Comparison of ENCODE assay signal across 25 cellular contexts in the genomic region with DNA sequence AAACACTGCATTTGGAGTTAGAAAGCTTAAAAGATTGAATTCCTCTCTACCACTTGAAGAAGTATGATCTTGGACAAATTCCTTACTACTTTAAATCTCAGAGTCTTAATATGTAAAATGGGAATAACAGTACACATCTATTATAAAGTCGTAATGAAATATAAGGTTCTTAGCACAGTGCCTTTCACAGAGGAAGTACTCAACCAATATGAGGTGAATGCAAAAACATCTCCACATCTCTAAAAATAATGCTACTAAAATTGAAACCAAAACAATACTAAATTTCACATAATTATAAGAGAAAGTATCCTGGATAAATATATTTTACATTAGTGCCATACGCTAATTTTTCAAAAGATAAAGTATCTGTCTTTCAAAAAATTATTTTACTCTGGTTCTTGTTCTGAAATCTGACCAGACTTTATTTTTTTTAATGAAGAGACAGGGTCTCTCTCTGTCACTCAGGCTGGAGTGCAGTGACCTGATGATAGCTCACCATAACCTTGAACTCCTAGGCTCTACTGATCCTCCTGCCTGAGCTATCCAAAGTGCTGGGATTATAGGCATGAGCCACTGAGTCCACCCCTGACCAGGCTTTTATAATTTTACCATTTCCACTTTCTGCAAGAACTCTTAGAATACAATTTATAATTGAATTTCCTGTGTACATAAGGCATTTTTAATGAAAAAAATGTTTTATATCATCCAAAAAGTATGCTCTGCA. TPM values are rescaled to one million over a fixed set of nuclear protein-coding genes. Genes with fewer than 3 reads are reported as not detected.
A peak's percentile ranks its signal among the peaks of the same experiment; 100 is the strongest.
DNase-seq lines count a peak whose midpoint lies in the region; ATAC-seq, FAIRE-seq and TF ChIP-seq lines count a peak whose summit lies in the region.
"Had no signal": no experiment of that assay in that cellular context is flagged by ENCODE, and none has a peak within 500 bp of the region (broad histone marks: within the 10 kb centered on the region; RNA-seq: fewer than 3 reads in every experiment).

No MANE protein-coding gene starts in this region.

- no peak overlapping the region for H3K9ac ChIP-seq in HepG2 (ENCODE audit: insufficient read depth, low read depth, low read length)
- H3K9ac ChIP-seq: BLaER1 treated with 17β-estradiol and CSF1 and Interleukin-3, amounts not matched to agents 10 nM and 100 nM had no signal

- no peak for TF ChIP-seq CTCF in HepG2 (CRISPR knock-in tag; IDR thresholded peaks at IDR 0.05)
- no peak for TF ChIP-seq CTCF in right lobe of liver (IDR thresholded peaks at IDR 0.05)
- TF ChIP-seq CTCF in activated B cell treated with CpG ODN at 0.5 μM for 24 hours (IDR thresholded peaks at IDR 0.05), result no peak
- no peak for TF ChIP-seq CTCF in GM13977 (IDR thresholded peaks at IDR 0.05; ENCODE audit: extremely low read depth, insufficient read depth, missing control alignments)

- H3K27me3 Mint-ChIP-seq in activated B cell treated with CpG ODN at 0.5 μM for 24 hours (no peaks in the 10 kb centered on the region), naive B cell (no peaks in the 10 kb centered on the region)
- H3K27me3 Mint-ChIP-seq: CD4-positive, alpha-beta T cell had no signal

- POLR2A ChIA-PET in HepG2 (lab: Yijun Ruan, JAX), result interaction anchor here (1.0 kb wide), 1 partner anchor 21 kb away, joined by 3 read pairs; the partner anchor contains the start of gene FNIP1
- POLR2A ChIA-PET in activated B cell treated with CpG ODN at 0.5 μM for 24 hours (lab: Charles Lee), result no interaction called here

- TF ChIP-seq RAD21 in HepG2 (CRISPR knock-in tag; IDR thresholded peaks at IDR 0.05), result no peak

- ATAC-seq in HepG2 (peak; percentile 69; the same call in 2 of the 3 replicates), right lobe of liver (no peak), GM19351 (IDR thresholded peaks at IDR 0.05; ENCODE audit: unreplicated experiment) (peak; percentile 59), activated B cell treated with CpG ODN at 0.5 μM for 24 hours (ENCODE audit: low read depth) (no peak), naive B cell (ENCODE audit: low read depth in 2 of 2) (peak; percentile 32 to 48), HG02870 (IDR thresholded peaks at IDR 0.05; ENCODE audit: unreplicated experiment) (no peak)
- ATAC-seq: GM23338 had no signal

- no peaks in the 10 kb centered on the region for H3K4me1 ChIP-seq in HepG2 (ENCODE audit: insufficient read depth, low read length)
- no peaks in the 10 kb centered on the region for H3K4me1 ChIP-seq in right lobe of liver
- H3K4me1 ChIP-seq: BLaER1 treated with 17β-estradiol and CSF1 and Interleukin-3, amounts not matched to agents 10 nM and 100 nM had no signal

- H3K4me2 ChIP-seq in HepG2 (ENCODE audit: low read depth, low read length), result no peak overlapping the region
- H3K4me2 ChIP-seq: BLaER1 treated with 17β-estradiol and CSF1 and Interleukin-3, amounts not matched to agents 10 nM and 100 nM; GM23338; PC-9 had no signal

- no peak for TF ChIP-seq EP300 in HepG2 (IDR thresholded peaks at IDR 0.05; ENCODE audit: low read depth in 2 of 2, low read length in 2 of 2)
- no peak for TF ChIP-seq EP300 in HepG2 (CRISPR knock-in tag; IDR thresholded peaks at IDR 0.05; ENCODE audit: borderline replicate concordance)

- H3K4me1 Mint-ChIP-seq in activated B cell treated with CpG ODN at 0.5 μM for 24 hours (peaks cover 15% of the 10 kb centered on the region), naive B cell (peaks cover 12 to 18% (median 14%) of the 10 kb centered on the region in 3 donors)

- no TSS peak for BruUV-seq in HepG2 (replicated peaks; lab: Mats Ljungman, UMichigan)

- intact Hi-C loops in HepG2 (cut with micrococcal nuclease; ENCODE audit: unreplicated experiment) (no loop called here), right lobe of liver (cut with DNase I) (no loop called here), activated B cell treated with CpG ODN at 0.5 μM for 24 hours (cut with micrococcal nuclease) (no loop called here)

- in situ Hi-C loops in HepG2 (cut with HindIII; ENCODE audit: extremely low pct_ligation_motif_present, low pct_unique_long_range_greater_than_20kb) (no loop called here), GM13977 (cut with MboI; ENCODE audit: low pct_unique_long_range_greater_than_20kb, low sequenced_read_pairs, unreplicated experiment) (no loop called here)

- no peaks in the 10 kb centered on the region for H3K79me2 ChIP-seq in HepG2 (ENCODE audit: insufficient read depth, low read length)

- CTCF ChIA-PET in HepG2 (lab: Yijun Ruan, JAX; ENCODE audit: low intra/inter-chr PET ratio, low total read pairs) (no interaction called here), activated B cell treated with CpG ODN at 0.5 μM for 24 hours (lab: Charles Lee) (no interaction called here)

- TF ChIP-seq POLR2A in HepG2 (IDR thresholded peaks at IDR 0.05; ENCODE audit: insufficient read depth in 1 of 2, low read depth in 2 of 2, low read length in 2 of 2) (no peak), right lobe of liver (IDR thresholded peaks at IDR 0.05) (no peak)

- H3K36me3 ChIP-seq in HepG2 (replicated peaks in 1 of 2; ENCODE audit: control insufficient read depth in 1 of 2, insufficient read depth in 2 of 2, low read length in 2 of 2) (no peaks in the 10 kb centered on the region), right lobe of liver (no peaks in the 10 kb centered on the region)
- H3K36me3 ChIP-seq: BLaER1 treated with 17β-estradiol and CSF1 and Interleukin-3, amounts not matched to agents 10 nM and 100 nM; HAP-1 had no signal

- H4K20me1 ChIP-seq in HepG2 (ENCODE audit: insufficient read depth, low read length), result no peaks in the 10 kb centered on the region
- H4K20me1 ChIP-seq: BLaER1 treated with 17β-estradiol and CSF1 and Interleukin-3, amounts not matched to agents 10 nM and 100 nM had no signal

- H3K27ac ChIP-seq in HepG2 (ENCODE audit: extremely low read length, insufficient read depth, low read length), result no peak overlapping the region
- no peak overlapping the region for H3K27ac ChIP-seq in right lobe of liver
- H3K27ac ChIP-seq: BLaER1 treated with 17β-estradiol and CSF1 and Interleukin-3, amounts not matched to agents 10 nM and 100 nM; PC-9 had no signal

- 54% methylated on average over 2 of the region's 2 CpGs for WGBS in HepG2 (ENCODE audit: low lambda C conversion rate)
- WGBS in right lobe of liver (ENCODE audit: insufficient coverage, low coverage, low lambda C conversion rate, missing lambda C conversion rate), result 75% methylated on average over 2 of the region's 2 CpGs

- H3K4me3 Mint-ChIP-seq in activated B cell treated with CpG ODN at 0.5 μM for 24 hours (peak overlapping the region; percentile 55), naive B cell (peak overlapping the region in 7 of 8 donors; percentile 16 to 77 (median 49))
- H3K4me3 Mint-ChIP-seq: CD4-positive, alpha-beta T cell; GM23338; T-helper 1 cell treated with Interleukin-12 subunit alpha and Interleukin-12 subunit beta and Interleukin-4 antibody, amounts not matched to agents 30 μg/mL and 1 μg/mL, for 36 hours had no signal

- FAIRE-seq in HepG2 (lab: Jason Lieb, UNC), result no peak
- FAIRE-seq: A204.1, G401.6 had no signal

- no peaks in the 10 kb centered on the region for H3K9me3 Mint-ChIP-seq in activated B cell treated with CpG ODN at 0.5 μM for 24 hours
- H3K9me3 Mint-ChIP-seq in naive B cell, result no peaks in the 10 kb centered on the region
- H3K9me3 Mint-ChIP-seq: CD4-positive, alpha-beta T cell; GM23338; T-helper 1 cell treated with Interleukin-12 subunit alpha and Interleukin-12 subunit beta and Interleukin-4 antibody, amounts not matched to agents 30 μg/mL and 1 μg/mL, for 36 hours had no signal

- DNase-seq in HepG2 (ENCODE audit: low spot score), result no peak
- DNase-seq in right lobe of liver, result no peak
- no peak for DNase-seq in activated B cell treated with CpG ODN at 0.5 μM for 24 hours
- no peak for DNase-seq in naive B cell
- no peak for DNase-seq in HCEC 1CT
- DNase-seq in GM13977 (ENCODE audit: low spot score), result no peak
- DNase-seq: Caco-2; CD4-positive, alpha-beta T cell; KBM-7; MV-4-11; NCI-H1105; NCI-H2029; NCI-H446; NCI-H524 treated with DMSO at 0.1 percent for 48 hours; NCI-H82; PC-9; SHP77 had no signal

- no peak overlapping the region for H2AFZ ChIP-seq in HepG2 (ENCODE audit: low read length)
- H2AFZ ChIP-seq: GM23338, PC-9 had no signal

- H3K36me3 Mint-ChIP-seq in activated B cell treated with CpG ODN at 0.5 μM for 24 hours (ENCODE audit: low read depth) (no peaks in the 10 kb centered on the region), naive B cell (no peaks in the 10 kb centered on the region)

- H3K9me3 ChIP-seq in HepG2 (ENCODE audit: low read length) (no peaks in the 10 kb centered on the region), right lobe of liver (no peaks in the 10 kb centered on the region)
- H3K9me3 ChIP-seq: HAP-1 had no signal

- H3K27ac Mint-ChIP-seq in activated B cell treated with CpG ODN at 0.5 μM for 24 hours (peak overlapping the region; percentile 24), naive B cell (peak overlapping the region in 3 of 6 donors; percentile 55 to 68 (median 59))
- H3K27ac Mint-ChIP-seq: CD4-positive, alpha-beta T cell; GM23338; T-helper 1 cell treated with Interleukin-12 subunit alpha and Interleukin-12 subunit beta and Interleukin-4 antibody, amounts not matched to agents 30 μg/mL and 1 μg/mL, for 36 hours had no signal

- H3K27me3 ChIP-seq in HepG2 (ENCODE audit: control insufficient read depth in 1 of 2, insufficient read depth in 2 of 2, low read length in 2 of 2), result no peaks in the 10 kb centered on the region; a peak in 1 of 5 replicates
- H3K27me3 ChIP-seq in right lobe of liver, result no peaks in the 10 kb centered on the region
- H3K27me3 ChIP-seq: BLaER1 treated with 17β-estradiol and CSF1 and Interleukin-3, amounts not matched to agents 10 nM and 100 nM had no signal

- H3K4me3 ChIP-seq in HepG2 (replicated peaks in 1 of 3; ENCODE audit: insufficient read depth in 1 of 3, low read depth in 2 of 3, low read length in 3 of 3) (no peak overlapping the region), right lobe of liver (no peak overlapping the region)
- H3K4me3 ChIP-seq: BLaER1 treated with 17β-estradiol and CSF1 and Interleukin-3, amounts not matched to agents 10 nM and 100 nM; GM23338; HAP-1; PC-9 had no signal

RNA-seq across cellular contexts. Expression of gene FNIP1, which starts 21.3 kb away (rescaled TPM):
- total RNA-seq in HepG2 (2016; rRNA removed; fragmentation: Illumina TruSeq; extraction: Trizol) (29.3 and 39.7 TPM in 2 replicates), right lobe of liver (10 to 100 TPM; 14.2 to 25.2 (median 20.9) TPM), activated B cell treated with CpG ODN at 0.5 μM for 24 hours (29.8 and 34.0 TPM in 2 replicates)
- 10.9 and 11.5 TPM in 2 replicates for total RNA-seq in HepG2 (2016; cell fraction: cytosol; rRNA removed; fragmentation: Illumina TruSeq; extraction: Trizol; ENCODE audit: low read depth)
- 26.2 and 39.3 TPM in 2 replicates for total RNA-seq in HepG2 (2016; cell fraction: insoluble cytoplasmic fraction; rRNA removed; fragmentation: Illumina TruSeq; extraction: Trizol)
- 18.6 and 20.6 TPM in 2 replicates for total RNA-seq in HepG2 (2016; cell fraction: membrane; rRNA removed; fragmentation: Illumina TruSeq; extraction: Trizol)
- 50.1 and 54.5 TPM in 2 replicates for total RNA-seq in HepG2 (2016; cell fraction: nucleus; rRNA removed; fragmentation: Illumina TruSeq; extraction: Trizol)
- polyA plus RNA-seq in HepG2 (2011; rRNA removed) (8.7 and 10.9 TPM in 2 replicates), naive B cell (ENCODE audit: low read depth in 6 of 6) (10 to 100 TPM; 26.8 to 40.0 (median 32.7) TPM)
- polyA plus RNA-seq in HepG2 (2011; cell fraction: cytosol; rRNA removed), result 4.9 and 5.9 TPM in 2 replicates
- 12.5 and 14.4 TPM in 2 replicates for polyA plus RNA-seq in HepG2 (2011; cell fraction: nucleus; rRNA removed)
- 8.0 and 10.1 TPM in 2 replicates for polyA plus RNA-seq in HepG2 (2012)
- polyA plus RNA-seq in HepG2 (2016; cell fraction: cytosol; fragmentation: Illumina TruSeq; extraction: Trizol; ENCODE audit: low read depth), result 5.3 and 6.4 TPM in 2 replicates
- polyA plus RNA-seq in HepG2 (2016; cell fraction: insoluble cytoplasmic fraction; fragmentation: Illumina TruSeq; extraction: Trizol; ENCODE audit: low read depth), result 9.4 and 11.6 TPM in 2 replicates
- polyA plus RNA-seq in HepG2 (2016; cell fraction: membrane; fragmentation: Illumina TruSeq; extraction: Trizol; ENCODE audit: low read depth), result 6.8 and 7.6 TPM in 2 replicates
- 22.9 and 24.1 TPM in 2 replicates for polyA plus RNA-seq in HepG2 (2016; cell fraction: nucleus; fragmentation: Illumina TruSeq; extraction: Trizol; ENCODE audit: insufficient read depth, low read depth)
- polyA minus RNA-seq in HepG2 (2011; rRNA and poly(A)+ RNA removed; ENCODE audit: low replicate concordance), result 24.3 and 34.9 TPM in 2 replicates
- 17.7 and 18.6 TPM in 2 replicates for polyA minus RNA-seq in HepG2 (2011; cell fraction: cytosol; rRNA and poly(A)+ RNA removed)
- 90.8 and 104 TPM in 2 replicates for polyA minus RNA-seq in HepG2 (2011; cell fraction: nucleus; rRNA and poly(A)+ RNA removed)

Comparison
In these comparisons a context has a peak if more than half of its experiments do, and no peak if none do; other contexts are left out.
1. ATAC-seq: peak in HepG2 (single experiment), GM19351 (single experiment) and naive B cell (2 of 2); none in right lobe of liver (0 of 4), activated B cell treated with CpG ODN at 0.5 μM for 24 hours (single experiment) and HG02870 (single experiment).